Comparison of ENCODE assay signal across 21 cellular contexts in the genomic region with DNA sequence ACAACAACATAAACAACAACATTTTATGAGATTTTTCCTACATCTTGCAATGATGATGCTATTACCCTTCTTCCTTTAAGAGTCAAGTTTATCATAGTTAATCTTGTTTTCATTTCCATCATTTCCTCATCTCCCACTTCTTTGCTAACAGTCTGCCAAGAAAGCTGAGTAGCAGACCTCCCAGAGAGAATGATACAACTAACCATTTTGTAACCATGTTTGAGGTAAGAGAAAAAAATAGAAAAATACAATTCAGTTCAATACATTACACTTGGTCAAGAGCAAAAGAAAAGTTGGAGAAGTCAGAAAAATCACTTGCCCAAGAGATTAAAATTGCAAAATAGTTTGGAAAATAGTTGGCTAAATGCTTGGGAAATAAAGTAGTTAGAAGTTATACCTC.
DNase-seq lines count a peak whose midpoint lies in the region; ATAC-seq, FAIRE-seq and TF ChIP-seq lines count a peak whose summit lies in the region.
"Had no signal": no experiment of that assay in that cellular context is flagged by ENCODE, and none has a peak within 500 bp of the region (broad histone marks: within the 10 kb centered on the region; RNA-seq: fewer than 3 reads in every experiment).

No MANE protein-coding gene starts in this region.

- POLR2A ChIA-PET in A549 (lab: Yijun Ruan, JAX) = no interaction called here

- TF ChIP-seq EP300 in A549 (IDR thresholded peaks at IDR 0.05) = no peak
- no peak for TF ChIP-seq EP300 in gastroesophageal sphincter (IDR thresholded peaks at IDR 0.05)

- CTCF ChIA-PET in A549 (lab: Yijun Ruan, JAX) = interaction anchor here (0.6 kb wide), 1 partner anchor 95 kb away, joined by 3 read pairs; no protein-coding TSS in a partner anchor

- H3K36me3 ChIP-seq in gastroesophageal sphincter = no peaks in the 10 kb centered on the region

- TF ChIP-seq POLR2A in A549 (IDR thresholded peaks at IDR 0.05; ENCODE audit: low read length) (no peak), gastroesophageal sphincter (IDR thresholded peaks at IDR 0.05) (no peak)

- no peaks in the 10 kb centered on the region for H3K9me3 Mint-ChIP-seq in stimulated activated effector memory CD8-positive, alpha-beta T cell treated with anti-CD3 and anti-CD28 coated beads, Interleukin-12 subunit alpha, Interleukin-12 subunit beta, amount 100 ng/mL, for 72 hours
- H3K9me3 Mint-ChIP-seq: CD4-positive, alpha-beta T cell had no signal

- no peaks in the 10 kb centered on the region for H3K27me3 ChIP-seq in gastroesophageal sphincter

- H3K4me2 ChIP-seq in A549 = no peak overlapping the region

- no peaks in the 10 kb centered on the region for H3K4me1 Mint-ChIP-seq in stimulated activated effector memory CD8-positive, alpha-beta T cell treated with anti-CD3 and anti-CD28 coated beads, Interleukin-12 subunit alpha, Interleukin-12 subunit beta, amount 100 ng/mL, for 72 hours

- H3K4me3 ChIP-seq in A549 (no peak overlapping the region), gastroesophageal sphincter (no peak overlapping the region)

- H3K27ac Mint-ChIP-seq in stimulated activated effector memory CD8-positive, alpha-beta T cell treated with anti-CD3 and anti-CD28 coated beads, Interleukin-12 subunit alpha, Interleukin-12 subunit beta, amount 100 ng/mL, for 72 hours = no peak overlapping the region
- H3K27ac Mint-ChIP-seq: B cell; CD4-positive, alpha-beta T cell; HFFc6 had no signal

- H3K4me3 Mint-ChIP-seq in stimulated activated effector memory CD8-positive, alpha-beta T cell treated with anti-CD3 and anti-CD28 coated beads, Interleukin-12 subunit alpha, Interleukin-12 subunit beta, amount 100 ng/mL, for 72 hours = no peak overlapping the region
- H3K4me3 Mint-ChIP-seq: B cell; CD4-positive, alpha-beta T cell; HFFc6 had no signal

- no peak for DNase-seq in A549 (ENCODE audit: low read depth in 1 of 2, low spot score in 1 of 2)
- DNase-seq in NCI-H460 (ENCODE audit: extremely low read depth, low read depth) = peak; percentile 45
- DNase-seq in mesenteric fat pad (ENCODE audit: low spot score) = no peak
- no peak for DNase-seq in activated CD8-positive, alpha-beta memory T cell treated with anti-CD3 and anti-CD28 coated beads for 24 hours
- DNase-seq in activated gamma-delta T cell treated with Interleukin-2 at 50 U/mL for 16 hours = no peak
- no peak for DNase-seq in stimulated activated effector memory CD8-positive, alpha-beta T cell treated with anti-CD3 and anti-CD28 coated beads, Interleukin-12 subunit alpha, Interleukin-12 subunit beta, amount 100 ng/mL, for 72 hours (ENCODE audit: low spot score in 2 of 2)
- DNase-seq: CD4-positive, alpha-beta T cell; GF-D8; GOT3; HFFc6; KBM-7; NCI-H1048; NCI-H2107; NCI-H345; NCI-H69; NK-92 treated with Interleukin-12 subunit alpha and Interleukin-12 subunit beta, amount 100 ng/mL, for 24 hours; OCI-M1; RPMI8226 had no signal

- H3K9me3 ChIP-seq in A549 (no peaks in the 10 kb centered on the region), gastroesophageal sphincter (no peaks in the 10 kb centered on the region)

- no peak for ATAC-seq in A549
- ATAC-seq in gastroesophageal sphincter = peak; percentile 62
- ATAC-seq in stimulated activated effector memory CD8-positive, alpha-beta T cell treated with anti-CD3 and anti-CD28 coated beads, Interleukin-12 subunit alpha, Interleukin-12 subunit beta, amount 100 ng/mL, for 72 hours = no peak

- H3K36me3 Mint-ChIP-seq in stimulated activated effector memory CD8-positive, alpha-beta T cell treated with anti-CD3 and anti-CD28 coated beads, Interleukin-12 subunit alpha, Interleukin-12 subunit beta, amount 100 ng/mL, for 72 hours = no peaks in the 10 kb centered on the region

- H3K4me1 ChIP-seq in A549 (peaks cover 14% of the 10 kb centered on the region; the same call in 2 of the 3 replicates), gastroesophageal sphincter (no peaks in the 10 kb centered on the region)

- FAIRE-seq in A549 (lab: Jason Lieb, UNC) (peak; percentile 94), endometrium (lab: Jason Lieb, UNC) (peak; percentile 87)

- no peak overlapping the region for H3K27ac ChIP-seq in A549
- H3K27ac ChIP-seq in gastroesophageal sphincter = no peak overlapping the region

- TF ChIP-seq CTCF in A549 (IDR thresholded peaks at IDR 0.05) = no peak
- no peak for TF ChIP-seq CTCF in gastroesophageal sphincter (IDR thresholded peaks at IDR 0.05)

- TF ChIP-seq RAD21 in A549 (conservative IDR thresholded peaks at IDR 0.05 in 1 of 2, IDR thresholded peaks at IDR 0.05 in 1 of 2) = no peak

TF ChIP-seq in A549, 52 proteins besides CTCF, POLR2A, EP300 and RAD21:
- 0 out of 4 replicates have a peak, but pooled peaks of 1 of the 2 experiments have one; percentile 9 for TF ChIP-seq CEBPB (IDR thresholded peaks at IDR 0.05)
- no peak for TF ChIP-seq ZSCAN20 (CRISPR knock-in tag; IDR thresholded peaks at IDR 0.05)
